Comparison of ENCODE assay signal across 1 cellular context in the genomic region with DNA sequence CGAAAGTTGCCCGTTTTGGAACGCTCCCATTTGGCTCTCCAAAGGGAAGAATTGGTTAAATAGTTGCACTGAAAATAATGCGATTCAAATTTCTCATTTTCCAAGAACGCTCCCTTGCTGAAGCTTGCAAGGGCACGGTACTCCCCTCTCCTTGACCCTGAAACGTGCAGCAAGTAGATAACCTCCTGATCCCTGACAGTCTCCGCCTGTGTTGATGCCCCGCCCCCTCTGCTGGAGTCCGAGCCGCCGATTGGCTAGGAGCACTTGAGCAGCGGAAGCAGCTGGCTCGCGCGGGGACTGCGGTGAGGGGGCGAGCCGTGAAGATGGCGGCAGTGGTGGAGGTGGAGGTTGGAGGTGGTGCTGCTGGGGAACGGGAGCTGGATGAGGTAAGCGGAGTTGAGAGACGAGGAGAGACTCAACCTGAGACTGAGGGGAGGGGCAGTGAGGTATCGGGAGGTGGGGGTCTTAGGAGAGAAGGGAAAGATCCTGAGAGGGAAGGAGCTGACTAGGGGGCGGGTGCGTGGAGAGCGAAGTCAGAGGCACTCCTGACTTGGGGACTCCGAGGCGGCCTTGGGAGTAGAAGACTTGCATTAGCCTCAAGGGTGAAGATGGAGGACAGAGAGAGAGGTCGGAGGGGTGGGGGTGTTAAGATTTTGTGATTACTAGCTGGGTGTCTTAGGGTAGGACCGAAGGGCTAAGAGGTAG.
TF ChIP-seq lines count a peak whose summit lies in the region.

RNF121 (plus strand) TSS at position 308 of the 705 bp plus-strand sequence; CDS start at position 324, 16 bp downstream.

TF ChIP-seq in GM23338, 12 proteins besides CTCF, POLR2A, EP300 and RAD21:
- TF ChIP-seq ZNF462 (CRISPR knock-in tag; IDR thresholded peaks at IDR 0.05) (no peak), NANOG (IDR thresholded peaks at IDR 0.05; ENCODE audit: borderline replicate concordance) (no peak), JUNB (IDR thresholded peaks at IDR 0.05; ENCODE audit: unreplicated experiment) (peak; percentile 97), EZH2 (IDR thresholded peaks at IDR 0.05; ENCODE audit: low read depth, unreplicated experiment) (no peak), EZH2phosphoT487 (IDR thresholded peaks at IDR 0.05; ENCODE audit: unreplicated experiment) (no peak), STAT1 (IDR thresholded peaks at IDR 0.05; ENCODE audit: unreplicated experiment) (no peak), ZNF331 (CRISPR knock-in tag; IDR thresholded peaks at IDR 0.05; ENCODE audit: low read depth) (no peak), ZNF114 (CRISPR knock-in tag; IDR thresholded peaks at IDR 0.05) (no peak), CREB1 (CRISPR knock-in tag; IDR thresholded peaks at IDR 0.05; ENCODE audit: low read depth) (no peak; the same call in 1 of the 2 replicates), ETS1 (IDR thresholded peaks at IDR 0.05) (peak; percentile 4; the same call in 1 of the 2 replicates), POLR2AphosphoS5 (IDR thresholded peaks at IDR 0.05; ENCODE audit: low read depth) (peak; percentile 98)
- TF ChIP-seq, protein P1, sequence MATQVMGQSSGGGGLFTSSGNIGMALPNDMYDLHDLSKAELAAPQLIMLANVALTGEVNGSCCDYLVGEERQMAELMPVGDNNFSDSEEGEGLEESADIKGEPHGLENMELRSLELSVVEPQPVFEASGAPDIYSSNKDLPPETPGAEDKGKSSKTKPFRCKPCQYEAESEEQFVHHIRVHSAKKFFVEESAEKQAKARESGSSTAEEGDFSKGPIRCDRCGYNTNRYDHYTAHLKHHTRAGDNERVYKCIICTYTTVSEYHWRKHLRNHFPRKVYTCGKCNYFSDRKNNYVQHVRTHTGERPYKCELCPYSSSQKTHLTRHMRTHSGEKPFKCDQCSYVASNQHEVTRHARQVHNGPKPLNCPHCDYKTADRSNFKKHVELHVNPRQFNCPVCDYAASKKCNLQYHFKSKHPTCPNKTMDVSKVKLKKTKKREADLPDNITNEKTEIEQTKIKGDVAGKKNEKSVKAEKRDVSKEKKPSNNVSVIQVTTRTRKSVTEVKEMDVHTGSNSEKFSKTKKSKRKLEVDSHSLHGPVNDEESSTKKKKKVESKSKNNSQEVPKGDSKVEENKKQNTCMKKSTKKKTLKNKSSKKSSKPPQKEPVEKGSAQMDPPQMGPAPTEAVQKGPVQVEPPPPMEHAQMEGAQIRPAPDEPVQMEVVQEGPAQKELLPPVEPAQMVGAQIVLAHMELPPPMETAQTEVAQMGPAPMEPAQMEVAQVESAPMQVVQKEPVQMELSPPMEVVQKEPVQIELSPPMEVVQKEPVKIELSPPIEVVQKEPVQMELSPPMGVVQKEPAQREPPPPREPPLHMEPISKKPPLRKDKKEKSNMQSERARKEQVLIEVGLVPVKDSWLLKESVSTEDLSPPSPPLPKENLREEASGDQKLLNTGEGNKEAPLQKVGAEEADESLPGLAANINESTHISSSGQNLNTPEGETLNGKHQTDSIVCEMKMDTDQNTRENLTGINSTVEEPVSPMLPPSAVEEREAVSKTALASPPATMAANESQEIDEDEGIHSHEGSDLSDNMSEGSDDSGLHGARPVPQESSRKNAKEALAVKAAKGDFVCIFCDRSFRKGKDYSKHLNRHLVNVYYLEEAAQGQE (IDR thresholded peaks at IDR 0.05; ENCODE audit: unreplicated experiment): no peak
